In the genomic region with DNA sequence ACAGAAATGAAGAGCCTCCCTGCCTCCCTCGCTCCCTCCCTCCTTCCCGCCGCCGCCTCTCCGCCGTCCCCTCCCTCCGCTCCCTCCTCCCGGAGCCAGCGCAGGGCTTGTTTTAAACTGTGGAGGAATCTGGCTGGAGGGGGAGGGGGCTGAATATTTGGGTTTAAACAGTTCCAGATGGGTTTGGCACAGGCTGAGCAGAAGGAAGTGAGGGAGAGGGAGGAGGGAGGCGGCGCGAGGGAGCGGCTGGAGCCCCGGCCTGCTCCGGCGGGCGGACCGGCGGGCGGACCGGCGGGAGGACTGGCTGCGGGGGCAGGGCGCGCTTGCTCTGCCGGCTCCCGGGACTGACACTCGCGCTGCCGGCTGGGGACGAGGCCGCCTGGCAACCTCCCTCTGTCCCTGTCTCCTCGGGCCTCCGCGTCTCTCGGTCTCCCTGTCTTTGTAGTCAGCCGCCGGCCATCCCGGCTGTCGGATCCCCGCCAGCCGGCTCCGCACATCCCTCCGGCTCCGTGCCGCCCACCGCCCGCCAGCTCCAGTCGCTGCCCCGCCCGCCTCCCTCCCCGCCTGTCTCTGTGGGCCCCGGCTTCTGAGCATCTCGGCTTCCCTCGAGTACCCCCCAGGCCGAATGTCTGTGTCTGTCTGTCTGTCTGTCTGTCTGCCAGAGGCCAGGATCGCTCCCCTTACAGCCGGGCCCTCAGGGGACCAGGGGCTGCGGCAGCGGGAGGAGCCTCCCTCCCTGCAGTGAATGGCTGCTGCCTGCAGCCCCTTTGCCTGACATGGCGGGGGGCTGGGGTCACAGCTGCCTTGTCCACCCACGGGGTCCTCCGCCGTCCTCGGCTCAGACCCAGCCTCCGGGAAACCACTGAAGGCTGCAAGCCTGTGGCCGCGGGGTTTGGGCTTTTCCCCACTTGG, we compare ENCODE assay signal across 1 cellular context.
A peak's percentile ranks its signal among the peaks of the same experiment; 100 is the strongest.
TF ChIP-seq lines count a peak whose summit lies in the region.

No MANE protein-coding gene starts in this region.

TF ChIP-seq in K562, 482 proteins besides CTCF, POLR2A, EP300 and RAD21 (continued from another document):
- TF ChIP-seq RFX5 (IDR thresholded peaks at IDR 0.05; ENCODE audit: low read depth, low read length) (no peak), IRF2 (CRISPR knock-in tag; IDR thresholded peaks at IDR 0.05) (no peak), FOXJ2 (tag; IDR thresholded peaks at IDR 0.05) (no peak), CC2D1A (IDR thresholded peaks at IDR 0.05) (0 out of 2 replicates have a peak, but pooled peaks have one; percentile 17), BMI1 (IDR thresholded peaks at IDR 0.05; ENCODE audit: low read length) (no peak), HCFC1 (IDR thresholded peaks at IDR 0.05; ENCODE audit: low read depth, low read length) (no peak), ZNF263 (CRISPR knock-in tag; IDR thresholded peaks at IDR 0.05; ENCODE audit: borderline replicate concordance) (peak; percentile 96), ZNF212 (CRISPR knock-in tag; IDR thresholded peaks at IDR 0.05) (no peak)
- TF ChIP-seq, protein P1, sequence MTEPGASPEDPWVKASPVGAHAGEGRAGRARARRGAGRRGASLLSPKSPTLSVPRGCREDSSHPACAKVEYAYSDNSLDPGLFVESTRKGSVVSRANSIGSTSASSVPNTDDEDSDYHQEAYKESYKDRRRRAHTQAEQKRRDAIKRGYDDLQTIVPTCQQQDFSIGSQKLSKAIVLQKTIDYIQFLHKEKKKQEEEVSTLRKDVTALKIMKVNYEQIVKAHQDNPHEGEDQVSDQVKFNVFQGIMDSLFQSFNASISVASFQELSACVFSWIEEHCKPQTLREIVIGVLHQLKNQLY (CRISPR knock-in tag; conservative IDR thresholded peaks at IDR 0.05), result no peak
- TF ChIP-seq, protein P2, sequence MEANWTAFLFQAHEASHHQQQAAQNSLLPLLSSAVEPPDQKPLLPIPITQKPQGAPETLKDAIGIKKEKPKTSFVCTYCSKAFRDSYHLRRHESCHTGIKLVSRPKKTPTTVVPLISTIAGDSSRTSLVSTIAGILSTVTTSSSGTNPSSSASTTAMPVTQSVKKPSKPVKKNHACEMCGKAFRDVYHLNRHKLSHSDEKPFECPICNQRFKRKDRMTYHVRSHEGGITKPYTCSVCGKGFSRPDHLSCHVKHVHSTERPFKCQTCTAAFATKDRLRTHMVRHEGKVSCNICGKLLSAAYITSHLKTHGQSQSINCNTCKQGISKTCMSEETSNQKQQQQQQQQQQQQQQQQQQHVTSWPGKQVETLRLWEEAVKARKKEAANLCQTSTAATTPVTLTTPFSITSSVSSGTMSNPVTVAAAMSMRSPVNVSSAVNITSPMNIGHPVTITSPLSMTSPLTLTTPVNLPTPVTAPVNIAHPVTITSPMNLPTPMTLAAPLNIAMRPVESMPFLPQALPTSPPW (CRISPR knock-in tag; IDR thresholded peaks at IDR 0.05), result peak; percentile 29; the same call in 1 of the 2 replicates
- TF ChIP-seq, protein P3, sequence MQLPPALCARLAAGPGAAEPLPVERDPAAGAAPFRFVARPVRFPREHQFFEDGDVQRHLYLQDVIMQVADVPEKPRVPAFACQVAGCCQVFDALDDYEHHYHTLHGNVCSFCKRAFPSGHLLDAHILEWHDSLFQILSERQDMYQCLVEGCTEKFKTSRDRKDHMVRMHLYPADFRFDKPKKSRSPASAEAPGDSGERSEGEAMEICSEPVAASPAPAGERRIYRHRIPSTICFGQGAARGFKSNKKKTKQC (CRISPR knock-in tag; IDR thresholded peaks at IDR 0.05), result no peak
- TF ChIP-seq, protein P4, sequence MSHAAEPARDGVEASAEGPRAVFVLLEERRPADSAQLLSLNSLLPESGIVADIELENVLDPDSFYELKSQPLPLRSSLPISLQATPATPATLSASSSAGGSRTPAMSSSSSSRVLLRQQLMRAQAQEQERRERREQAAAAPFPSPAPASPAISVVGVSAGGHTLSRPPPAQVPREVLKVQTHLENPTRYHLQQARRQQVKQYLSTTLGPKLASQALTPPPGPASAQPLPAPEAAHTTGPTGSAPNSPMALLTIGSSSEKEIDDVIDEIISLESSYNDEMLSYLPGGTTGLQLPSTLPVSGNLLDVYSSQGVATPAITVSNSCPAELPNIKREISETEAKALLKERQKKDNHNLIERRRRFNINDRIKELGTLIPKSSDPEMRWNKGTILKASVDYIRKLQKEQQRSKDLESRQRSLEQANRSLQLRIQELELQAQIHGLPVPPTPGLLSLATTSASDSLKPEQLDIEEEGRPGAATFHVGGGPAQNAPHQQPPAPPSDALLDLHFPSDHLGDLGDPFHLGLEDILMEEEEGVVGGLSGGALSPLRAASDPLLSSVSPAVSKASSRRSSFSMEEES (CRISPR knock-in tag; IDR thresholded peaks at IDR 0.05), result no peak
